Comparison of ENCODE assay signal across 11 cellular contexts in genomic region chr4:67735325-67735724, GRCh38. TPM values are rescaled to one million over a fixed set of nuclear protein-coding genes. Genes with fewer than 3 reads are reported as not detected.
"Had no signal": no experiment of that assay in that cellular context is flagged by ENCODE, and none has a peak within 500 bp of the region (broad histone marks: within the 10 kb centered on the region; RNA-seq: fewer than 3 reads in every experiment).

No MANE protein-coding gene starts in this region.

- H3K4me2 ChIP-seq: GM23338, KMS-11 had no signal

- H3K9ac ChIP-seq: KMS-11 had no signal

- H3K27ac ChIP-seq: HL-60, KMS-11 had no signal

- FAIRE-seq: H1, H54 had no signal

- DNase-seq: H9, HCEC 1CT, HFFc6, IMR-90, KBM-7 had no signal

- ATAC-seq: GM23338 had no signal

- H3K4me3 ChIP-seq: GM23338 had no signal

- H2AFZ ChIP-seq: GM23338 had no signal

RNA-seq across cellular contexts. Expression of gene GNRHR, which starts 18.9 kb away (rescaled TPM):
- total RNA-seq: GM23338, H1, H9, HFFc6, HT1080, IMR-90 had no signal
- polyA plus RNA-seq: H1, IMR-90 had no signal
